In the genomic region with DNA sequence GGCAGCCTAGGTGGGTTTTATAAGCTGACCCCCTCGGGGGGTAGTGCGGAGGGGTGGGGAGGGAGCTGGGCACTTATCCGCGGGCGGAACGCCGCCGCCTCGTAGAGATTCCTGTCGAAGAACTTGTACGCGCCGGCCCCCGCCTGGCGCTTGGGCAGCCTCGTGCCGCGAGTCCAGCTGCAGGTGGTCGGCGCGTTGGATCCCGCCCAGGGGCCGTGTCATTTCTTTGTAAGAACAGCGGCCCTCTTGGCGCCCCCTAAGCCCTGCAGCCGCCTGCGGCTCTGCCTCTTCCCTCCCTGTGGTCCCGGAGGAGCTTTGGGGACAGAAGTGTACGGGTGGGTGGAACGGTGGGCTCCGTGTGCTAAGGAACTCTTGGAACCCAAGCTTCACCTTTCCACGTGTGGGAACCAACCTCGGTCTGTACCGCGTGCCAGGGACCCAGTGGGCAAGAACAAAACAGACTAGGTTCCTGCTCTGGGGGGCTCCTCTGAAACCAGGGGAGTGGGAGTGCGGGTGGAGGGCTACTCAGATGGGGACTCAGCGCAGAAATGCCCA, we compare ENCODE assay signal across 8 cellular contexts. TPM values are rescaled to one million over a fixed set of nuclear protein-coding genes. Genes with fewer than 3 reads are reported as not detected.
DNase-seq lines count a peak whose midpoint lies in the region; ATAC-seq, FAIRE-seq and TF ChIP-seq lines count a peak whose summit lies in the region.

No MANE protein-coding gene starts in this region.

- intact Hi-C loops in OCI-LY7 (cut with micrococcal nuclease; ENCODE audit: unreplicated experiment): loop anchor here (5.0 to 10.0 kb wide), 2 partner anchors 374 to 412 kb away; partner anchors contain the start of gene NDUFA10

- TF ChIP-seq CTCF in fibroblast of villous mesenchyme (IDR thresholded peaks at IDR 0.05; ENCODE audit: insufficient read depth, low read depth, low read length) (no peak), osteoblast (IDR thresholded peaks at IDR 0.05; ENCODE audit: extremely low read depth, low read depth, low read length) (no peak), D721Med (IDR thresholded peaks at IDR 0.05; ENCODE audit: insufficient read depth, missing control alignments) (no peak), OCI-LY7 (conservative IDR thresholded peaks at IDR 0.05; ENCODE audit: low read length) (no peak)

- no peaks in the 10 kb centered on the region for H3K9me2 ChIP-seq in OCI-LY7 (ENCODE audit: insufficient read depth, low read length)

- H3K4me3 Mint-ChIP-seq in CD8-positive, alpha-beta memory T cell: peak overlapping the region; percentile 54 to 89 (median 57)

- H3K4me1 Mint-ChIP-seq in CD8-positive, alpha-beta memory T cell: peaks cover 4 to 19% (median 4%) of the 10 kb centered on the region in 3 donors

- H3K4me1 ChIP-seq in CD8-positive, alpha-beta memory T cell (ENCODE audit: insufficient read depth, low read length): peaks cover 12% of the 10 kb centered on the region
- peaks cover 40% of the 10 kb centered on the region for H3K4me1 ChIP-seq in SJSA1 (replicated peaks)
- H3K4me1 ChIP-seq in osteoblast (ENCODE audit: insufficient read depth, low read length): peaks cover 26% of the 10 kb centered on the region
- H3K4me1 ChIP-seq in OCI-LY7 (ENCODE audit: insufficient read depth, low read length, poor library complexity, severe bottlenecking): peaks cover 6% of the 10 kb centered on the region

- H3K79me2 ChIP-seq in osteoblast (ENCODE audit: insufficient read depth, low read length) (peaks cover 46% of the 10 kb centered on the region), OCI-LY7 (ENCODE audit: insufficient read depth, low read depth, low read length) (no peaks in the 10 kb centered on the region)

- peaks cover 22% of the 10 kb centered on the region for H3K27me3 ChIP-seq in CD8-positive, alpha-beta memory T cell (ENCODE audit: insufficient read depth, low read length, poor library complexity, severe bottlenecking)
- H3K27me3 ChIP-seq in SJSA1 (replicated peaks): no peaks in the 10 kb centered on the region
- H3K27me3 ChIP-seq in osteoblast (ENCODE audit: insufficient read depth, low read length): no peaks in the 10 kb centered on the region

- H3K9me3 Mint-ChIP-seq in CD8-positive, alpha-beta memory T cell: no peaks in the 10 kb centered on the region

- CTCF ChIA-PET in CD8-positive, alpha-beta memory T cell (lab: Charles Lee): interaction anchor here (0.9 to 2.0 kb wide), 2 partner anchors 204 to 287 kb away, joined by 3 to 9 read pairs; no protein-coding TSS in a partner anchor
- CTCF ChIA-PET in OCI-LY7 (lab: Charles Lee; ENCODE audit: unreplicated experiment): no interaction called here

- POLR2A ChIA-PET in CD8-positive, alpha-beta memory T cell (lab: Charles Lee): no interaction called here
- POLR2A ChIA-PET in OCI-LY7 (lab: Charles Lee): no interaction called here

- H3K27ac Mint-ChIP-seq in CD8-positive, alpha-beta memory T cell: peak overlapping the region in 1 of 8 donors; percentile 63

- no peaks in the 10 kb centered on the region for H3K36me3 Mint-ChIP-seq in CD8-positive, alpha-beta memory T cell

- H3K4me2 ChIP-seq in osteoblast (ENCODE audit: insufficient read depth, low read length): peak overlapping the region; percentile 85
- H3K4me2 ChIP-seq in OCI-LY7 (ENCODE audit: low read length): no peak overlapping the region

- H3K4me3 ChIP-seq in CD8-positive, alpha-beta memory T cell (ENCODE audit: low read length): no peak overlapping the region
- peak overlapping the region; percentile 98 for H3K4me3 ChIP-seq in SJSA1
- peak overlapping the region; percentile 67 for H3K4me3 ChIP-seq in fibroblast of villous mesenchyme (ENCODE audit: low read depth, low read length)
- H3K4me3 ChIP-seq in osteoblast (ENCODE audit: insufficient read depth, low read length): peak overlapping the region; percentile 75
- H3K4me3 ChIP-seq in OCI-LY7 (ENCODE audit: low read depth, low read length, poor library complexity, severe bottlenecking): no peak overlapping the region

- H3K27ac ChIP-seq in CD8-positive, alpha-beta memory T cell (ENCODE audit: low read depth, low read length): no peak overlapping the region
- no peak overlapping the region for H3K27ac ChIP-seq in SJSA1
- H3K27ac ChIP-seq in osteoblast (ENCODE audit: low read depth, low read length): no peak overlapping the region
- no peak overlapping the region for H3K27ac ChIP-seq in OCI-LY7 (ENCODE audit: low read depth, low read length, poor library complexity, severe bottlenecking)

- ATAC-seq in HG03045 (IDR thresholded peaks at IDR 0.05; ENCODE audit: unreplicated experiment): no peak

- no peaks in the 10 kb centered on the region for H3K36me3 ChIP-seq in CD8-positive, alpha-beta memory T cell (ENCODE audit: insufficient read depth, low read length)
- peaks cover 11% of the 10 kb centered on the region for H3K36me3 ChIP-seq in SJSA1
- H3K36me3 ChIP-seq in osteoblast (ENCODE audit: insufficient read depth, low read length): no peaks in the 10 kb centered on the region
- H3K36me3 ChIP-seq in OCI-LY7 (ENCODE audit: insufficient read depth, low read length): no peaks in the 10 kb centered on the region

- H3K27me3 Mint-ChIP-seq in CD8-positive, alpha-beta memory T cell: peaks cover 16 to 19% of the 10 kb centered on the region in 2 donors

- H3K9me3 ChIP-seq in CD8-positive, alpha-beta memory T cell (ENCODE audit: low read length): no peaks in the 10 kb centered on the region
- H3K9me3 ChIP-seq in SJSA1 (replicated peaks) (0 out of 2 replicates have a peak, but pooled peaks cover 3% of the 10 kb centered on the region), osteoblast (ENCODE audit: low read depth, low read length) (no peaks in the 10 kb centered on the region), OCI-LY7 (ENCODE audit: low read length) (no peaks in the 10 kb centered on the region)

- peak in 1 of 5 donors; percentile 36 for DNase-seq in CD8-positive, alpha-beta memory T cell
- peak in 1 of 2 experiments; percentile 26 for DNase-seq in SJSA1 (ENCODE audit: low read depth in 1 of 2, low spot score in 2 of 2)
- DNase-seq in fibroblast of villous mesenchyme (ENCODE audit: low read depth): peak; percentile 39
- peak; percentile 83 for DNase-seq in osteoblast (ENCODE audit: insufficient read length, low spot score, missing footprints)
- DNase-seq in NCI-H2107 treated with DMSO at 0.1 percent for 48 hours (lab: John Stamatoyannopoulos, UW; ENCODE audit: unreplicated experiment): no peak
- no peak for DNase-seq in D721Med (ENCODE audit: insufficient read length, low spot score)
- DNase-seq in OCI-LY7 (ENCODE audit: low spot score): no peak

- H4K20me1 ChIP-seq in osteoblast (ENCODE audit: insufficient read depth, low read length) (peaks cover 35% of the 10 kb centered on the region), OCI-LY7 (ENCODE audit: insufficient read depth, low read length) (peaks cover 3% of the 10 kb centered on the region; the same call in 1 of the 2 replicates)

- BruUV-seq in OCI-LY7 (replicated peaks; lab: Mats Ljungman, UMichigan): no TSS peak

- no peak for FAIRE-seq in D721Med (lab: Jason Lieb, UNC)

- H2AFZ ChIP-seq in osteoblast (ENCODE audit: low read length) (no peak overlapping the region), OCI-LY7 (ENCODE audit: low read length) (no peak overlapping the region)

RNA-seq across cellular contexts. Expression of gene GPC1, which starts 1.2 kb away (rescaled TPM):
- total RNA-seq in CD8-positive, alpha-beta memory T cell: 1 to 10 TPM; 1.9 to 2.4 TPM
- polyA plus RNA-seq in CD8-positive, alpha-beta memory T cell: 0.17 TPM
- total RNA-seq in SJSA1 (2014; rRNA removed; shearing (Covaris generic)): 63.4 and 108 TPM in 2 replicates
- total RNA-seq in fibroblast of villous mesenchyme (88.9 and 106 TPM in 2 replicates), osteoblast (44.8 and 54.3 TPM in 2 replicates), OCI-LY7 (2022) (3.0 and 4.0 TPM in 2 replicates)
- 1.4 and 2.4 TPM in 2 replicates for total RNA-seq in OCI-LY7 (2014; rRNA removed; shearing (Covaris generic))

Comparison
In these comparisons a context has a peak if more than half of its experiments do, and no peak if none do; other contexts are left out.
1. DNase-seq: peak in fibroblast of villous mesenchyme (single experiment) and osteoblast (single experiment); none in NCI-H2107 treated with DMSO at 0.1 percent for 48 hours (single experiment), D721Med (single experiment) and OCI-LY7 (single experiment).
2. H3K4me3 ChIP-seq: peak in SJSA1 (single experiment), fibroblast of villous mesenchyme (single experiment) and osteoblast (single experiment); none in CD8-positive, alpha-beta memory T cell (single experiment) and OCI-LY7 (single experiment).